1 cellular context compared by ENCODE assay signal in genomic region chr1:167043752-167044488, GRCh38.
A peak's percentile ranks its signal among the peaks of the same experiment; 100 is the strongest.
TF ChIP-seq lines count a peak whose summit lies in the region.

No MANE protein-coding gene starts in this region.

TF ChIP-seq in HepG2, 621 proteins besides CTCF, POLR2A, EP300 and RAD21 (continued from another document):
- peak; percentile 31; the same call in 1 of the 2 replicates for TF ChIP-seq ZNF687 (CRISPR knock-in tag; IDR thresholded peaks at IDR 0.05)
- no peak for TF ChIP-seq ARNTL (CRISPR knock-in tag; IDR thresholded peaks at IDR 0.05)
- TF ChIP-seq, protein P1, sequence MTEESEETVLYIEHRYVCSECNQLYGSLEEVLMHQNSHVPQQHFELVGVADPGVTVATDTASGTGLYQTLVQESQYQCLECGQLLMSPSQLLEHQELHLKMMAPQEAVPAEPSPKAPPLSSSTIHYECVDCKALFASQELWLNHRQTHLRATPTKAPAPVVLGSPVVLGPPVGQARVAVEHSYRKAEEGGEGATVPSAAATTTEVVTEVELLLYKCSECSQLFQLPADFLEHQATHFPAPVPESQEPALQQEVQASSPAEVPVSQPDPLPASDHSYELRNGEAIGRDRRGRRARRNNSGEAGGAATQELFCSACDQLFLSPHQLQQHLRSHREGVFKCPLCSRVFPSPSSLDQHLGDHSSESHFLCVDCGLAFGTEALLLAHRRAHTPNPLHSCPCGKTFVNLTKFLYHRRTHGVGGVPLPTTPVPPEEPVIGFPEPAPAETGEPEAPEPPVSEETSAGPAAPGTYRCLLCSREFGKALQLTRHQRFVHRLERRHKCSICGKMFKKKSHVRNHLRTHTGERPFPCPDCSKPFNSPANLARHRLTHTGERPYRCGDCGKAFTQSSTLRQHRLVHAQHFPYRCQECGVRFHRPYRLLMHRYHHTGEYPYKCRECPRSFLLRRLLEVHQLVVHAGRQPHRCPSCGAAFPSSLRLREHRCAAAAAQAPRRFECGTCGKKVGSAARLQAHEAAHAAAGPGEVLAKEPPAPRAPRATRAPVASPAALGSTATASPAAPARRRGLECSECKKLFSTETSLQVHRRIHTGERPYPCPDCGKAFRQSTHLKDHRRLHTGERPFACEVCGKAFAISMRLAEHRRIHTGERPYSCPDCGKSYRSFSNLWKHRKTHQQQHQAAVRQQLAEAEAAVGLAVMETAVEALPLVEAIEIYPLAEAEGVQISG (CRISPR knock-in tag; IDR thresholded peaks at IDR 0.05): peak; percentile 27; the same call in 1 of the 2 replicates
- TF ChIP-seq ATF1 (CRISPR knock-in tag; IDR thresholded peaks at IDR 0.05): peak; percentile 59; the same call in 1 of the 2 replicates
- TF ChIP-seq, protein P2, sequence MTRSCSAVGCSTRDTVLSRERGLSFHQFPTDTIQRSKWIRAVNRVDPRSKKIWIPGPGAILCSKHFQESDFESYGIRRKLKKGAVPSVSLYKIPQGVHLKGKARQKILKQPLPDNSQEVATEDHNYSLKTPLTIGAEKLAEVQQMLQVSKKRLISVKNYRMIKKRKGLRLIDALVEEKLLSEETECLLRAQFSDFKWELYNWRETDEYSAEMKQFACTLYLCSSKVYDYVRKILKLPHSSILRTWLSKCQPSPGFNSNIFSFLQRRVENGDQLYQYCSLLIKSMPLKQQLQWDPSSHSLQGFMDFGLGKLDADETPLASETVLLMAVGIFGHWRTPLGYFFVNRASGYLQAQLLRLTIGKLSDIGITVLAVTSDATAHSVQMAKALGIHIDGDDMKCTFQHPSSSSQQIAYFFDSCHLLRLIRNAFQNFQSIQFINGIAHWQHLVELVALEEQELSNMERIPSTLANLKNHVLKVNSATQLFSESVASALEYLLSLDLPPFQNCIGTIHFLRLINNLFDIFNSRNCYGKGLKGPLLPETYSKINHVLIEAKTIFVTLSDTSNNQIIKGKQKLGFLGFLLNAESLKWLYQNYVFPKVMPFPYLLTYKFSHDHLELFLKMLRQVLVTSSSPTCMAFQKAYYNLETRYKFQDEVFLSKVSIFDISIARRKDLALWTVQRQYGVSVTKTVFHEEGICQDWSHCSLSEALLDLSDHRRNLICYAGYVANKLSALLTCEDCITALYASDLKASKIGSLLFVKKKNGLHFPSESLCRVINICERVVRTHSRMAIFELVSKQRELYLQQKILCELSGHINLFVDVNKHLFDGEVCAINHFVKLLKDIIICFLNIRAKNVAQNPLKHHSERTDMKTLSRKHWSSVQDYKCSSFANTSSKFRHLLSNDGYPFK (CRISPR knock-in tag; IDR thresholded peaks at IDR 0.05; ENCODE audit: borderline replicate concordance): peak; percentile 99
- TF ChIP-seq ZNF350 (CRISPR knock-in tag; IDR thresholded peaks at IDR 0.05; ENCODE audit: borderline replicate concordance, low read depth): no peak
- 0 out of 2 replicates have a peak, but pooled peaks have one; percentile 24 for TF ChIP-seq ISL2 (CRISPR knock-in tag; IDR thresholded peaks at IDR 0.05)
- TF ChIP-seq ZSCAN25 (CRISPR knock-in tag; IDR thresholded peaks at IDR 0.05): no peak
- TF ChIP-seq MAFK (conservative IDR thresholded peaks at IDR 0.05 in 1 of 2, IDR thresholded peaks at IDR 0.05 in 1 of 2; ENCODE audit: low read length in 2 of 2): no peak
- TF ChIP-seq, protein P3, sequence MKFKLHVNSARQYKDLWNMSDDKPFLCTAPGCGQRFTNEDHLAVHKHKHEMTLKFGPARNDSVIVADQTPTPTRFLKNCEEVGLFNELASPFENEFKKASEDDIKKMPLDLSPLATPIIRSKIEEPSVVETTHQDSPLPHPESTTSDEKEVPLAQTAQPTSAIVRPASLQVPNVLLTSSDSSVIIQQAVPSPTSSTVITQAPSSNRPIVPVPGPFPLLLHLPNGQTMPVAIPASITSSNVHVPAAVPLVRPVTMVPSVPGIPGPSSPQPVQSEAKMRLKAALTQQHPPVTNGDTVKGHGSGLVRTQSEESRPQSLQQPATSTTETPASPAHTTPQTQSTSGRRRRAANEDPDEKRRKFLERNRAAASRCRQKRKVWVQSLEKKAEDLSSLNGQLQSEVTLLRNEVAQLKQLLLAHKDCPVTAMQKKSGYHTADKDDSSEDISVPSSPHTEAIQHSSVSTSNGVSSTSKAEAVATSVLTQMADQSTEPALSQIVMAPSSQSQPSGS (CRISPR knock-in tag; IDR thresholded peaks at IDR 0.05): 0 out of 2 replicates have a peak, but pooled peaks have one; percentile 40
- peak; percentile 83 for TF ChIP-seq ELF1 (CRISPR knock-in tag; IDR thresholded peaks at IDR 0.05)
- TF ChIP-seq ETS1 (CRISPR knock-in tag; IDR thresholded peaks at IDR 0.05): no peak
- TF ChIP-seq, protein P4, sequence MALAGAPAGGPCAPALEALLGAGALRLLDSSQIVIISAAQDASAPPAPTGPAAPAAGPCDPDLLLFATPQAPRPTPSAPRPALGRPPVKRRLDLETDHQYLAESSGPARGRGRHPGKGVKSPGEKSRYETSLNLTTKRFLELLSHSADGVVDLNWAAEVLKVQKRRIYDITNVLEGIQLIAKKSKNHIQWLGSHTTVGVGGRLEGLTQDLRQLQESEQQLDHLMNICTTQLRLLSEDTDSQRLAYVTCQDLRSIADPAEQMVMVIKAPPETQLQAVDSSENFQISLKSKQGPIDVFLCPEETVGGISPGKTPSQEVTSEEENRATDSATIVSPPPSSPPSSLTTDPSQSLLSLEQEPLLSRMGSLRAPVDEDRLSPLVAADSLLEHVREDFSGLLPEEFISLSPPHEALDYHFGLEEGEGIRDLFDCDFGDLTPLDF (CRISPR knock-in tag; IDR thresholded peaks at IDR 0.05): peak; percentile 72; the same call in 1 of the 2 replicates
- no peak for TF ChIP-seq SKIL (CRISPR knock-in tag; IDR thresholded peaks at IDR 0.05; ENCODE audit: borderline replicate concordance)
- no peak for TF ChIP-seq ZNF441 (CRISPR knock-in tag; IDR thresholded peaks at IDR 0.05; ENCODE audit: borderline replicate concordance)
- TF ChIP-seq SALL2 (CRISPR knock-in tag; IDR thresholded peaks at IDR 0.05): no peak
- TF ChIP-seq, protein P5, sequence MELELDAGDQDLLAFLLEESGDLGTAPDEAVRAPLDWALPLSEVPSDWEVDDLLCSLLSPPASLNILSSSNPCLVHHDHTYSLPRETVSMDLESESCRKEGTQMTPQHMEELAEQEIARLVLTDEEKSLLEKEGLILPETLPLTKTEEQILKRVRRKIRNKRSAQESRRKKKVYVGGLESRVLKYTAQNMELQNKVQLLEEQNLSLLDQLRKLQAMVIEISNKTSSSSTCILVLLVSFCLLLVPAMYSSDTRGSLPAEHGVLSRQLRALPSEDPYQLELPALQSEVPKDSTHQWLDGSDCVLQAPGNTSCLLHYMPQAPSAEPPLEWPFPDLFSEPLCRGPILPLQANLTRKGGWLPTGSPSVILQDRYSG (CRISPR knock-in tag; IDR thresholded peaks at IDR 0.05): no peak
- no peak for TF ChIP-seq ATAD3A (CRISPR knock-in tag; IDR thresholded peaks at IDR 0.05)
- TF ChIP-seq ZNF781 (CRISPR knock-in tag; IDR thresholded peaks at IDR 0.05; ENCODE audit: borderline replicate concordance, not compliant biosample characterization): no peak
- TF ChIP-seq, protein P6, sequence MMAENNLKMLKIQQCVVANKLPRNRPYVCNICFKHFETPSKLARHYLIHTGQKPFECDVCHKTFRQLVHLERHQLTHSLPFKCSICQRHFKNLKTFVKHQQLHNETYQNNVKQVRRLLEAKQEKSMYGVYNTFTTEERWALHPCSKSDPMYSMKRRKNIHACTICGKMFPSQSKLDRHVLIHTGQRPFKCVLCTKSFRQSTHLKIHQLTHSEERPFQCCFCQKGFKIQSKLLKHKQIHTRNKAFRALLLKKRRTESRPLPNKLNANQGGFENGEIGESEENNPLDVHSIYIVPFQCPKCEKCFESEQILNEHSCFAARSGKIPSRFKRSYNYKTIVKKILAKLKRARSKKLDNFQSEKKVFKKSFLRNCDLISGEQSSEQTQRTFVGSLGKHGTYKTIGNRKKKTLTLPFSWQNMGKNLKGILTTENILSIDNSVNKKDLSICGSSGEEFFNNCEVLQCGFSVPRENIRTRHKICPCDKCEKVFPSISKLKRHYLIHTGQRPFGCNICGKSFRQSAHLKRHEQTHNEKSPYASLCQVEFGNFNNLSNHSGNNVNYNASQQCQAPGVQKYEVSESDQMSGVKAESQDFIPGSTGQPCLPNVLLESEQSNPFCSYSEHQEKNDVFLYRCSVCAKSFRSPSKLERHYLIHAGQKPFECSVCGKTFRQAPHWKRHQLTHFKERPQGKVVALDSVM (CRISPR knock-in tag; IDR thresholded peaks at IDR 0.05): no peak
- peak; percentile 24; the same call in 1 of the 2 replicates for TF ChIP-seq ATF7 (IDR thresholded peaks at IDR 0.05)
- TF ChIP-seq ATF7 (CRISPR knock-in tag; IDR thresholded peaks at IDR 0.05): no peak
- TF ChIP-seq CREB1 (IDR thresholded peaks at IDR 0.05): peak; percentile 67
- TF ChIP-seq CREB1 (CRISPR knock-in tag; IDR thresholded peaks at IDR 0.05): peak; percentile 71; the same call in 1 of the 2 replicates
- TF ChIP-seq ZNF30 (CRISPR knock-in tag; IDR thresholded peaks at IDR 0.05): no peak
- TF ChIP-seq ATF3 (CRISPR knock-in tag; IDR thresholded peaks at IDR 0.05): 0 out of 2 replicates have a peak, but pooled peaks have one; percentile 17
- TF ChIP-seq GABPB1 (CRISPR knock-in tag; IDR thresholded peaks at IDR 0.05): peak; percentile 71
- 0 out of 2 replicates have a peak, but pooled peaks have one; percentile 29 for TF ChIP-seq ZNF232 (CRISPR knock-in tag; IDR thresholded peaks at IDR 0.05; ENCODE audit: borderline replicate concordance)
- TF ChIP-seq REL (CRISPR knock-in tag; conservative IDR thresholded peaks at IDR 0.05): no peak
- TF ChIP-seq HOXA3 (CRISPR knock-in tag; IDR thresholded peaks at IDR 0.05): peak; percentile 52
- no peak for TF ChIP-seq ZNF883 (CRISPR knock-in tag; IDR thresholded peaks at IDR 0.05; ENCODE audit: not compliant biosample characterization)
